ENCODE assay signal across 1 cellular context in genomic region chr11:3213659-3214419, GRCh38.
TF ChIP-seq lines count a peak whose summit lies in the region.

No MANE protein-coding gene starts in this region.

TF ChIP-seq in GM23338, 12 proteins besides CTCF, POLR2A, EP300 and RAD21 (continued from another document):
- TF ChIP-seq ZNF462 (CRISPR knock-in tag; IDR thresholded peaks at IDR 0.05) = no peak
